ENCODE assay signal across 11 cellular contexts in genomic region chr10:77163670-77164348, GRCh38.
A peak's percentile ranks its signal among the peaks of the same experiment; 100 is the strongest.
DNase-seq lines count a peak whose midpoint lies in the region; ATAC-seq and TF ChIP-seq lines count a peak whose summit lies in the region.
"Had no signal": no experiment of that assay in that cellular context is flagged by ENCODE, and none has a peak within 500 bp of the region (broad histone marks: within the 10 kb centered on the region; RNA-seq: fewer than 3 reads in every experiment).

No MANE protein-coding gene starts in this region.

- H3K4me1 ChIP-seq in cardiac muscle cell (ENCODE audit: low read depth) (no peaks in the 10 kb centered on the region), left ventricle myocardium inferior (peaks cover 4% of the 10 kb centered on the region), ascending aorta (peaks cover 0 to 39% of the 10 kb centered on the region in 2 donors), left lung (peaks cover 8 to 9% of the 10 kb centered on the region in 2 donors), upper lobe of right lung (no peaks in the 10 kb centered on the region)

- no peaks in the 10 kb centered on the region for H3K9me3 Mint-ChIP-seq in endothelial cell (ENCODE audit: unreplicated experiment)
- H3K9me3 Mint-ChIP-seq: H9; naive thymus-derived CD8-positive, alpha-beta T cell had no signal

- no peak overlapping the region for H3K4me3 Mint-ChIP-seq in endothelial cell (ENCODE audit: unreplicated experiment)
- H3K4me3 Mint-ChIP-seq: H9; naive thymus-derived CD8-positive, alpha-beta T cell had no signal

- H3K27ac ChIP-seq in cardiac muscle cell (no peak overlapping the region), left ventricle myocardium inferior (replicated peaks) (no peak overlapping the region), ascending aorta (peak overlapping the region; percentile 69 to 72), left lung (no peak overlapping the region), upper lobe of right lung (no peak overlapping the region)
- H3K27ac ChIP-seq: BLaER1 treated with 17β-estradiol and CSF1 and Interleukin-3, amounts not matched to agents 10 nM and 100 nM had no signal

- peaks cover 8% of the 10 kb centered on the region for H3K4me1 Mint-ChIP-seq in endothelial cell (ENCODE audit: unreplicated experiment)

- no peak for TF ChIP-seq CTCF in cardiac muscle cell (IDR thresholded peaks at IDR 0.05; ENCODE audit: low read depth, low read length)
- TF ChIP-seq CTCF in left ventricle myocardium inferior (IDR thresholded peaks at IDR 0.05; ENCODE audit: borderline replicate concordance): no peak
- no peak for TF ChIP-seq CTCF in ascending aorta (IDR thresholded peaks at IDR 0.05)
- TF ChIP-seq CTCF in left lung (IDR thresholded peaks at IDR 0.05): no peak
- no peak for TF ChIP-seq CTCF in upper lobe of right lung (IDR thresholded peaks at IDR 0.05)
- no peak for TF ChIP-seq CTCF in endothelial cell (IDR thresholded peaks at IDR 0.05; ENCODE audit: unreplicated experiment)

- DNase-seq in cardiac muscle cell (ENCODE audit: low read depth in 1 of 2, low spot score in 1 of 2): peak; percentile 30 to 92
- no peak for DNase-seq in left ventricle myocardium inferior
- peak; percentile 29 to 80 for DNase-seq in ascending aorta (ENCODE audit: low spot score in 2 of 2)
- DNase-seq in left lung: no peak
- DNase-seq in upper lobe of right lung: no peak
- no peak for DNase-seq in endothelial cell (ENCODE audit: low spot score)
- DNase-seq in NCI-H82 treated with DMSO at 0.1 percent for 48 hours (lab: John Stamatoyannopoulos, UW; ENCODE audit: unreplicated experiment): no peak
- no peak for DNase-seq in cerebellar cortex (ENCODE audit: low spot score)
- DNase-seq: H9; naive thymus-derived CD8-positive, alpha-beta T cell had no signal

- no peak overlapping the region for H3K27ac Mint-ChIP-seq in endothelial cell (ENCODE audit: unreplicated experiment)
- H3K27ac Mint-ChIP-seq: naive thymus-derived CD8-positive, alpha-beta T cell had no signal

- peaks cover 2% of the 10 kb centered on the region for H3K27me3 Mint-ChIP-seq in endothelial cell (ENCODE audit: unreplicated experiment)

- intact Hi-C loops in left ventricle myocardium inferior (cut with micrococcal nuclease) (loop anchor here (10.0 kb wide), 1 partner anchor 551 kb away; no protein-coding TSS in a partner anchor), ascending aorta (cut with DNase I) (loop anchor here (2.0 kb wide), 1 partner anchor 229 kb away; no protein-coding TSS in a partner anchor), left lung (cut with DNase I) (no loop called here), upper lobe of right lung (cut with DNase I) (no loop called here)

- H3K36me3 Mint-ChIP-seq in endothelial cell (ENCODE audit: low read depth, unreplicated experiment): no peaks in the 10 kb centered on the region
- H3K36me3 Mint-ChIP-seq: naive thymus-derived CD8-positive, alpha-beta T cell had no signal

- H3K27me3 ChIP-seq in cardiac muscle cell (peaks cover 3% of the 10 kb centered on the region), left ventricle myocardium inferior (ENCODE audit: low read depth) (peaks cover 40% of the 10 kb centered on the region), ascending aorta (no peaks in the 10 kb centered on the region), left lung (peaks cover 0 to 21% of the 10 kb centered on the region in 2 donors), upper lobe of right lung (peaks cover 14% of the 10 kb centered on the region)
- H3K27me3 ChIP-seq: BLaER1 treated with 17β-estradiol and CSF1 and Interleukin-3, amounts not matched to agents 10 nM and 100 nM had no signal

- H3K36me3 ChIP-seq in cardiac muscle cell (no peaks in the 10 kb centered on the region), left ventricle myocardium inferior (no peaks in the 10 kb centered on the region), ascending aorta (no peaks in the 10 kb centered on the region), left lung (no peaks in the 10 kb centered on the region), upper lobe of right lung (no peaks in the 10 kb centered on the region)
- H3K36me3 ChIP-seq: BLaER1 treated with 17β-estradiol and CSF1 and Interleukin-3, amounts not matched to agents 10 nM and 100 nM had no signal

- peak; percentile 54 for ATAC-seq in left lung
- ATAC-seq in upper lobe of right lung: peak; percentile 34
- ATAC-seq: naive thymus-derived CD8-positive, alpha-beta T cell had no signal

- no peak overlapping the region for H3K4me3 ChIP-seq in cardiac muscle cell
- H3K4me3 ChIP-seq in left ventricle myocardium inferior: no peak overlapping the region
- H3K4me3 ChIP-seq in ascending aorta: no peak overlapping the region
- no peak overlapping the region for H3K4me3 ChIP-seq in left lung
- H3K4me3 ChIP-seq in upper lobe of right lung: no peak overlapping the region
- H3K4me3 ChIP-seq: BLaER1 treated with 17β-estradiol and CSF1 and Interleukin-3, amounts not matched to agents 10 nM and 100 nM had no signal

- no peaks in the 10 kb centered on the region for H3K9me3 ChIP-seq in cardiac muscle cell (ENCODE audit: low read depth)
- no peaks in the 10 kb centered on the region for H3K9me3 ChIP-seq in left ventricle myocardium inferior (replicated peaks)
- no peaks in the 10 kb centered on the region for H3K9me3 ChIP-seq in ascending aorta
- no peaks in the 10 kb centered on the region for H3K9me3 ChIP-seq in left lung
- no peaks in the 10 kb centered on the region for H3K9me3 ChIP-seq in upper lobe of right lung
- H3K9me3 ChIP-seq: BLaER1 treated with 17β-estradiol and CSF1 and Interleukin-3, amounts not matched to agents 10 nM and 100 nM had no signal

Comparison
In these comparisons a context has a peak if more than half of its experiments do, and no peak if none do; other contexts are left out.
1. DNase-seq: peak in cardiac muscle cell (2 of 2) and ascending aorta (2 of 2); none in left ventricle myocardium inferior (single experiment), left lung (0 of 2), upper lobe of right lung (single experiment), endothelial cell (single experiment), NCI-H82 treated with DMSO at 0.1 percent for 48 hours (single experiment) and cerebellar cortex (single experiment).
2. H3K27ac ChIP-seq: peak in ascending aorta (2 of 2); none in cardiac muscle cell (single experiment), left ventricle myocardium inferior (single experiment), left lung (0 of 2) and upper lobe of right lung (single experiment).
3. intact Hi-C loops: an anchor here in left ventricle myocardium inferior (10.0 kb wide) and ascending aorta (2.0 kb wide); none called in left lung and upper lobe of right lung.